8 cellular contexts compared by ENCODE assay signal in genomic region chr15:50107591-50108408, GRCh38. TPM values are rescaled to one million over a fixed set of nuclear protein-coding genes. Genes with fewer than 3 reads are reported as not detected.
A peak's percentile ranks its signal among the peaks of the same experiment; 100 is the strongest.
DNase-seq lines count a peak whose midpoint lies in the region; ATAC-seq and TF ChIP-seq lines count a peak whose summit lies in the region.

No MANE protein-coding gene starts in this region.

- no peaks in the 10 kb centered on the region for H3K27me3 Mint-ChIP-seq in central memory CD8-positive, alpha-beta T cell

- H3K9me3 Mint-ChIP-seq in central memory CD8-positive, alpha-beta T cell, result no peaks in the 10 kb centered on the region

- H3K27ac ChIP-seq in upper lobe of left lung, result peak overlapping the region; percentile 77 to 82 (median 78)

- TF ChIP-seq EP300 in upper lobe of left lung (IDR thresholded peaks at IDR 0.05), result no peak

- peak overlapping the region; percentile 1 for H3K4me3 Mint-ChIP-seq in central memory CD8-positive, alpha-beta T cell

- H3K4me1 ChIP-seq in upper lobe of left lung, result peaks cover 4 to 16% (median 6%) of the 10 kb centered on the region in 4 donors

- H3K36me3 Mint-ChIP-seq in central memory CD8-positive, alpha-beta T cell (ENCODE audit: insufficient read depth), result no peaks in the 10 kb centered on the region

- peaks cover 26% of the 10 kb centered on the region for H3K4me1 Mint-ChIP-seq in central memory CD8-positive, alpha-beta T cell

- ATAC-seq in GM19468 (IDR thresholded peaks at IDR 0.05; ENCODE audit: extremely low read depth, unreplicated experiment) (peak; percentile 90), HG03457 (IDR thresholded peaks at IDR 0.05; ENCODE audit: unreplicated experiment) (peak; percentile 94), upper lobe of left lung (ENCODE audit: low FRiP score in 2 of 2) (peak; percentile 85 to 88)
- peak; percentile 59 for ATAC-seq in central memory CD8-positive, alpha-beta T cell (replicated peaks; ENCODE audit: extremely low read depth, poor library complexity, severe bottlenecking)

- H3K4me3 ChIP-seq in GM06990 (replicated peaks; ENCODE audit: low read depth, low read length) (no peak overlapping the region), upper lobe of left lung (no peak overlapping the region)

- DNase-seq in GM06990 (ENCODE audit: extremely low read depth, insufficient read length) (peak; percentile 64), upper lobe of left lung (peak in 1 of 2 donors; percentile 70), HPDE6-E6E7 (ENCODE audit: extremely low spot score) (no peak), NCI-H1930 (lab: John Stamatoyannopoulos, UW) (no peak), NCI-H526 (lab: John Stamatoyannopoulos, UW) (no peak)
- no peak for DNase-seq in central memory CD8-positive, alpha-beta T cell (ENCODE audit: low spot score in 2 of 2)

- TF ChIP-seq CTCF in GM06990 (IDR thresholded peaks at IDR 0.05; ENCODE audit: insufficient read depth, low read length, poor library complexity, severe bottlenecking) (no peak), upper lobe of left lung (IDR thresholded peaks at IDR 0.05) (no peak)

- no peaks in the 10 kb centered on the region; the same call in 1 of the 2 replicates for H3K27me3 ChIP-seq in GM06990 (replicated peaks; ENCODE audit: control insufficient read depth, insufficient read depth, low read length)
- H3K27me3 ChIP-seq in upper lobe of left lung, result no peaks in the 10 kb centered on the region

- no peaks in the 10 kb centered on the region for H3K9me3 ChIP-seq in upper lobe of left lung

- 61 to 70% methylated on average over 7 of the region's 7 CpGs for WGBS in upper lobe of left lung, 2 donors

- H3K36me3 ChIP-seq in GM06990 (ENCODE audit: control insufficient read depth, insufficient read depth, low read length) (no peaks in the 10 kb centered on the region), upper lobe of left lung (no peaks in the 10 kb centered on the region)

- peak overlapping the region; percentile 33 for H3K27ac Mint-ChIP-seq in central memory CD8-positive, alpha-beta T cell (ENCODE audit: low read depth)

- peak in 1 of 4 donors; percentile 28 for TF ChIP-seq POLR2A in upper lobe of left lung (IDR thresholded peaks at IDR 0.05)

RNA-seq across cellular contexts. Expression of gene ATP8B4, which starts 11.2 kb away (rescaled TPM):
- total RNA-seq in upper lobe of left lung, result 1 to 10 TPM; 2.2 to 9.4 (median 5.4) TPM
